22 cellular contexts compared by ENCODE assay signal in the genomic region with DNA sequence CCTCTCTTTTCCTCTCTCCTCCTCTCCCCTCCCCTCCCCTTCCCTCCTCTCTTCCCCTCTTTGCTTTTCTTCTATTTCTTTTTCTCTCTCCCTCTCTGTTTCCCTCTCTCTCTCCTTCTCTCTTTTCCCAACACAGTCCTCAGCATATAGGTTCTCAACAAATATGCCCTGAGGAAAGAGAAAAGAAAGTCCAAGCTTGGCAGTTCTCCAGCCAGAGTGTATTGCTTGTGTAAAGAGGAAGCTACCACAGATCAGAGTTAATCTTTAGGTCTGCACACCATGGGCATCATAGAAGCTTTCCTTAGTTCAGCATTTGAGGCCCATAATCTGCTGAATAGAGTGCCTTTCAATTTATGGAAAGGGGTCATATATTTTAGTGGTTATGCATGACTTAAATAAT.
DNase-seq lines count a peak whose midpoint lies in the region; ATAC-seq, FAIRE-seq and TF ChIP-seq lines count a peak whose summit lies in the region.
"Had no signal": no experiment of that assay in that cellular context is flagged by ENCODE, and none has a peak within 500 bp of the region (broad histone marks: within the 10 kb centered on the region; RNA-seq: fewer than 3 reads in every experiment).

No MANE protein-coding gene starts in this region.

- DNase-seq in EL (peak; percentile 23), MV-4-11 (lab: John Stamatoyannopoulos, UW) (peak; percentile 31), SJSA1 (ENCODE audit: low read depth in 1 of 2, low spot score in 2 of 2) (peak in 1 of 2 experiments; percentile 59), kidney tubule cell (ENCODE audit: low spot score) (peak; percentile 17), NCI-H1105 (lab: John Stamatoyannopoulos, UW) (no peak), osteoblast (ENCODE audit: insufficient read length, low spot score, missing footprints) (no peak), urothelium cell line (ENCODE audit: low spot score) (no peak)
- DNase-seq: CD4-positive, alpha-beta T cell; COR-L47; DMS79; KBM-7; NCI-H1417 treated with DMSO at 0.1 percent for 48 hours; NCI-H187; NCI-H2107; NCI-H510A; SHP77 treated with DMSO at 0.1 percent for 48 hours; T-cell had no signal

- no peaks in the 10 kb centered on the region for H3K79me2 ChIP-seq in osteoblast (ENCODE audit: insufficient read depth, low read length)

- H3K9me3 ChIP-seq in SJSA1 (replicated peaks) = 0 out of 2 replicates have a peak, but pooled peaks cover 3% of the 10 kb centered on the region
- H3K9me3 ChIP-seq in osteoblast (ENCODE audit: low read depth, low read length) = no peaks in the 10 kb centered on the region
- H3K9me3 ChIP-seq: HAP-1 had no signal

- H3K36me3 ChIP-seq in SJSA1 (no peaks in the 10 kb centered on the region), osteoblast (ENCODE audit: insufficient read depth, low read length) (no peaks in the 10 kb centered on the region)
- H3K36me3 ChIP-seq: HAP-1 had no signal

- H4K20me1 ChIP-seq in osteoblast (ENCODE audit: insufficient read depth, low read length) = no peaks in the 10 kb centered on the region

- FAIRE-seq in urothelium cell line (lab: Jason Lieb, UNC) = no peak
- FAIRE-seq: GM12878 had no signal

- no peak for TF ChIP-seq CTCF in osteoblast (IDR thresholded peaks at IDR 0.05; ENCODE audit: extremely low read depth, low read depth, low read length)

- ATAC-seq in HG02973 (IDR thresholded peaks at IDR 0.05; ENCODE audit: unreplicated experiment) = no peak
- ATAC-seq: GM12878, T-cell had no signal

- H2AFZ ChIP-seq in osteoblast (ENCODE audit: low read length) = no peak overlapping the region

- no peak overlapping the region for H3K4me2 ChIP-seq in osteoblast (ENCODE audit: insufficient read depth, low read length)

- H3K27ac ChIP-seq in SJSA1 (0 out of 2 replicates have a peak overlapping the region, but pooled peaks have one; percentile 29), osteoblast (ENCODE audit: low read depth, low read length) (no peak overlapping the region)
- H3K27ac ChIP-seq: HL-60, RWPE1 had no signal

- no peaks in the 10 kb centered on the region for H3K27me3 ChIP-seq in SJSA1 (replicated peaks)
- no peaks in the 10 kb centered on the region for H3K27me3 ChIP-seq in osteoblast (ENCODE audit: insufficient read depth, low read length)

- H3K4me1 ChIP-seq in SJSA1 (replicated peaks) = peaks cover 24% of the 10 kb centered on the region
- H3K4me1 ChIP-seq in osteoblast (ENCODE audit: insufficient read depth, low read length) = no peaks in the 10 kb centered on the region
- H3K4me1 ChIP-seq: HAP-1 had no signal

- no peak overlapping the region for H3K4me3 ChIP-seq in SJSA1
- H3K4me3 ChIP-seq in osteoblast (ENCODE audit: insufficient read depth, low read length) = no peak overlapping the region
- H3K4me3 ChIP-seq: GM12878, HAP-1 had no signal

Comparison
In these comparisons a context has a peak if more than half of its experiments do, and no peak if none do; other contexts are left out.
1. DNase-seq: peak in EL (single experiment), MV-4-11 (single experiment) and kidney tubule cell (single experiment); none in NCI-H1105 (single experiment), osteoblast (single experiment) and urothelium cell line (single experiment).